Comparison of ENCODE assay signal across 8 cellular contexts in the genomic region with DNA sequence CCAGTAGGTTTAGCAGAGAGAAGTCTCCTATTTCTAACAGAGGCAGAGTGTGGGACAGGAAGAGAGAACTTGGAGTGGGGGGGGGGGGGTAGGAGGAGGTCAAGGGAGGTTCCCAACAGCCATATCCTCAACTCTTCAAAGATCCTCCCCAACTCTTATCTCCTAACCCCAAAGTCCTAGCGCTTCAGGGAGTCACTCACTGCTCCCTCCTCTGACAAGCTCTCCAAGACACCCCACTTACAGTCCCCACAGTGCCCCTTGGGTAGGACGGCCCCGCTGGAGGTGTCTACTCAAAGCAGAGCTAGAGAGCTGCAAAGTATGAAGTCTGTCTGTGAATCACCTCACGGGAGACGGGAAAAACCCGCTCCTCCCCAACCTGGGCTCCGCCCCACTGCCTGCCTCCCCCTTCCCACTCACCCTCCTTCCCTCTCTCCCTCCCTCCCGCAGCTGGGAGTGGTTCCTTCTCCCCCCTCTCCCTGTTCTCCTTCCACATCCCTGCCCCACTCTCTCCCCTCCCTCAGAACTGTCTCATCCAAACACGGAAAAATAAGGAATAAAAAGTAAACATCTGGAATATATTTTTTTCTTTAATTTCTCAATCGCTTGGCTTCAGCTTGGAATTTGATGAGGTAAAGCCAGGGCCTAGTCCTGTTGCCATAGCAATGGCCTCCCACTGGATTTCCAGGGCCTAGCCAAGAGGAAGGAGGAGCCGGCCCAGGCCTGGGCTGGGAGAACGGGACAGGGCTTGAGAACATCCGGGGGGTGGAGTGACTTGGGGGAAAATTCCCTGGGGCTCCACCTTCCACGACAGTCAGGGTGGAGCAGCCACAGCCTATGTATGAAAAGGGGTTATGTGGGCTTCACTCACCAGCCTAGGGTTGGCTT. TPM values are rescaled to one million over a fixed set of nuclear protein-coding genes. Genes with fewer than 3 reads are reported as not detected.
DNase-seq lines count a peak whose midpoint lies in the region; ATAC-seq lines count a peak whose summit lies in the region.

No MANE protein-coding gene starts in this region.

- H3K9me3 ChIP-seq in adipocyte (ENCODE audit: control insufficient read depth, low read length), result no peaks in the 10 kb centered on the region

- H3K36me3 ChIP-seq in adipocyte (ENCODE audit: control insufficient read depth, insufficient read depth, low read length, severe bottlenecking), result peaks cover 48% of the 10 kb centered on the region

- DNase-seq in DMS153 treated with DMSO at 0.1 percent for 48 hours (lab: John Stamatoyannopoulos, UW; ENCODE audit: unreplicated experiment) (peak; percentile 65), LHCN-M2 (ENCODE audit: low read depth) (peak; percentile 92), adipocyte (ENCODE audit: low read depth) (peak; percentile 99), glomerular visceral epithelial cell (ENCODE audit: extremely low spot score) (peak; percentile 96), occipital lobe (lab: John Stamatoyannopoulos, UW) (peak; percentile 68), DMS114 treated with DMSO at 0.1 percent for 48 hours (lab: John Stamatoyannopoulos, UW; ENCODE audit: unreplicated experiment) (no peak)
- DNase-seq in activated CD8-positive, alpha-beta memory T cell treated with anti-CD3 and anti-CD28 coated beads for 24 hours, result no peak

- H3K9ac ChIP-seq in adipocyte (ENCODE audit: low read length), result peak overlapping the region; percentile 100

- peaks cover 67% of the 10 kb centered on the region for H3K4me1 ChIP-seq in adipocyte (ENCODE audit: control insufficient read depth, insufficient read depth, low read length)

- H3K4me3 ChIP-seq in adipocyte (ENCODE audit: low read length), result peak overlapping the region; percentile 98

- no peak for ATAC-seq in HG03045 (IDR thresholded peaks at IDR 0.05; ENCODE audit: unreplicated experiment)

- H3K27me3 ChIP-seq in adipocyte (replicated peaks; ENCODE audit: control insufficient read depth, insufficient read depth, low read length), result no peaks in the 10 kb centered on the region

RNA-seq across cellular contexts. Expression of gene TNKS1BP1, which starts 2.5 kb away (rescaled TPM):
- total RNA-seq in LHCN-M2 (2014; rRNA removed) (95.9 and 114 TPM in 2 replicates), occipital lobe (19.3 TPM)
- 124 TPM for polyA plus RNA-seq in LHCN-M2 (2012)

RNA-seq across cellular contexts. Expression of gene SSRP1, which starts 13.5 kb away (rescaled TPM):
- total RNA-seq in LHCN-M2 (2014; rRNA removed) (150 and 169 TPM in 2 replicates), occipital lobe (49.8 TPM)
- 126 TPM for polyA plus RNA-seq in LHCN-M2 (2012)

RNA-seq across cellular contexts. Expression of gene P2RX3, which starts 15.9 kb away (rescaled TPM):
- not detected in 2 replicates for total RNA-seq in LHCN-M2 (2014; rRNA removed)
- not detected for polyA plus RNA-seq in LHCN-M2 (2012)
- total RNA-seq in occipital lobe, result not detected

RNA-seq across cellular contexts. Expression of gene PRG3, which starts 58.7 kb away (rescaled TPM):
- total RNA-seq in LHCN-M2 (2014; rRNA removed), result not detected in 2 replicates
- not detected for polyA plus RNA-seq in LHCN-M2 (2012)
- 0.31 TPM for total RNA-seq in occipital lobe

Comparison
In these comparisons a context has a peak if more than half of its experiments do, and no peak if none do; other contexts are left out.
1. DNase-seq: peak in DMS153 treated with DMSO at 0.1 percent for 48 hours (single experiment), LHCN-M2 (single experiment), adipocyte (single experiment), glomerular visceral epithelial cell (single experiment) and occipital lobe (single experiment); none in DMS114 treated with DMSO at 0.1 percent for 48 hours (single experiment) and activated CD8-positive, alpha-beta memory T cell treated with anti-CD3 and anti-CD28 coated beads for 24 hours (single experiment).